11 cellular contexts compared by ENCODE assay signal in the genomic region with DNA sequence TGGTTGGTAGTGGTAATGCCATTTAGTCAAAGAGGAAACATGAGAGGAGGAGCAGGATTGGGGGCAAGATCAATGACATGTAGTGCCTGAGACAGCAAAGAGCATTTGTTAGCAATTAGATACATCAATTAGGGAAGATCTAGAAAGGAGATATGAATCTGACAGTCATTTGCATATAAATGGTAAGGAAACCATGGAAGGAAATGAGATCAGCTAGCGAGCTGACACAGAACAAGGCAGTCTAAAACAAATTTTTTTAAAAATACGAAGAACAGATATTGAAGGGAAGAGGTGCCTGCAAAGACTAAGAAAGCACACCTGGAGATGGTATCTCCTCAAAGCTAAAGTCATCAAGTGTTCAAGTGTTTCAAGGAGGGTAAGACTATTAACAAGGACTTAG. TPM values are rescaled to one million over a fixed set of nuclear protein-coding genes. Genes with fewer than 3 reads are reported as not detected.
DNase-seq lines count a peak whose midpoint lies in the region; ATAC-seq and TF ChIP-seq lines count a peak whose summit lies in the region.
"Had no signal": no experiment of that assay in that cellular context is flagged by ENCODE, and none has a peak within 500 bp of the region (broad histone marks: within the 10 kb centered on the region; RNA-seq: fewer than 3 reads in every experiment).

No MANE protein-coding gene starts in this region.

- CTCF ChIA-PET in T-cell (lab: Charles Lee) = interaction anchor here (1.2 to 1.7 kb wide), 2 partner anchors 29 to 125 kb away, joined by 3 to 6 read pairs; no protein-coding TSS in a partner anchor

- no peak for TF ChIP-seq CTCF in spleen (IDR thresholded peaks at IDR 0.05 in 8 of 11, conservative IDR thresholded peaks at IDR 0.05 in 3 of 11)
- TF ChIP-seq CTCF in WERI-Rb-1 (IDR thresholded peaks at IDR 0.05; ENCODE audit: low read depth, low read length) = no peak
- TF ChIP-seq CTCF in gastroesophageal sphincter (IDR thresholded peaks at IDR 0.05) = no peak

- H3K27ac ChIP-seq in effector memory CD4-positive, alpha-beta T cell (ENCODE audit: insufficient read depth, low read length, poor library complexity, severe bottlenecking) = peak overlapping the region; percentile 19
- peak overlapping the region in 7 of 8 donors; percentile 11 to 100 (median 74) for H3K27ac ChIP-seq in spleen
- H3K27ac ChIP-seq in WERI-Rb-1 = no peak overlapping the region
- H3K27ac ChIP-seq in gastroesophageal sphincter = no peak overlapping the region

- no peaks in the 10 kb centered on the region for H3K27me3 ChIP-seq in effector memory CD4-positive, alpha-beta T cell (replicated peaks; ENCODE audit: control insufficient read depth, insufficient read depth, low read length, poor library complexity, severe bottlenecking)
- H3K27me3 ChIP-seq in spleen (replicated peaks in 1 of 7) (no peaks in the 10 kb centered on the region), WERI-Rb-1 (ENCODE audit: insufficient read depth, low read depth, severe bottlenecking) (no peaks in the 10 kb centered on the region), gastroesophageal sphincter (no peaks in the 10 kb centered on the region)

- no peaks in the 10 kb centered on the region for H3K27me3 Mint-ChIP-seq in activated T-cell treated with anti-CD3 and anti-CD28 coated beads, Interleukin-2, amount 50 U/mL, for 72 hours (ENCODE audit: low read depth)
- no peaks in the 10 kb centered on the region for H3K27me3 Mint-ChIP-seq in T-cell

- WGBS in spleen, 5 donors = 16 to 38% (median 27%) methylated on average over 2 of the region's 2 CpGs
- WGBS in gastroesophageal sphincter (ENCODE audit: low coverage in 1 of 2), 2 donors = 71 to 81% methylated on average over 1 to 2 of the region's 2 CpGs

- ATAC-seq in activated T-cell treated with anti-CD3 and anti-CD28 coated beads, Interleukin-2, amount 50 U/mL, for 72 hours (replicated peaks in 1 of 2) = no peak
- ATAC-seq in T-cell (replicated peaks in 1 of 4) = no peak
- no peak for ATAC-seq in gastroesophageal sphincter
- no peak for ATAC-seq in GM21576 (IDR thresholded peaks at IDR 0.05; ENCODE audit: unreplicated experiment)

- peaks cover 45% of the 10 kb centered on the region for H3K4me1 Mint-ChIP-seq in activated T-cell treated with anti-CD3 and anti-CD28 coated beads, Interleukin-2, amount 50 U/mL, for 72 hours (ENCODE audit: low read depth)
- peaks cover 32 to 42% (median 41%) of the 10 kb centered on the region in 3 donors for H3K4me1 Mint-ChIP-seq in T-cell

- peak overlapping the region; percentile 71 for H3K27ac Mint-ChIP-seq in activated T-cell treated with anti-CD3 and anti-CD28 coated beads, Interleukin-2, amount 50 U/mL, for 72 hours
- H3K27ac Mint-ChIP-seq in T-cell = peak overlapping the region; percentile 18 to 27

- TF ChIP-seq POLR2A in spleen (IDR thresholded peaks at IDR 0.05) = no peak
- TF ChIP-seq POLR2A in gastroesophageal sphincter (IDR thresholded peaks at IDR 0.05) = no peak

- POLR2A ChIA-PET in T-cell (lab: Charles Lee) = interaction anchor here (0.6 to 1.1 kb wide), 3 partner anchors 12 to 1047 kb away, joined by 5 to 8 read pairs (median 8); no protein-coding TSS in a partner anchor

- no peaks in the 10 kb centered on the region for H3K9me3 Mint-ChIP-seq in activated T-cell treated with anti-CD3 and anti-CD28 coated beads, Interleukin-2, amount 50 U/mL, for 72 hours
- H3K9me3 Mint-ChIP-seq in T-cell = no peaks in the 10 kb centered on the region

- intact Hi-C loops in spleen (cut with DNase I; ENCODE audit: low total_unique reads) = no loop called here

- no peak for TF ChIP-seq EP300 in gastroesophageal sphincter (IDR thresholded peaks at IDR 0.05)

- peaks cover 31% of the 10 kb centered on the region for H3K4me1 ChIP-seq in effector memory CD4-positive, alpha-beta T cell (ENCODE audit: control insufficient read depth, insufficient read depth, low read length, poor library complexity, severe bottlenecking)
- peaks cover 38 to 56% (median 48%) of the 10 kb centered on the region in 6 donors for H3K4me1 ChIP-seq in spleen
- H3K4me1 ChIP-seq in gastroesophageal sphincter = peaks cover 12 to 48% (median 17%) of the 10 kb centered on the region in 3 donors

- H3K9me3 ChIP-seq in effector memory CD4-positive, alpha-beta T cell (ENCODE audit: control insufficient read depth, low read length) = no peaks in the 10 kb centered on the region
- H3K9me3 ChIP-seq in spleen (no peaks in the 10 kb centered on the region), WERI-Rb-1 (ENCODE audit: severe bottlenecking) (peaks cover 11% of the 10 kb centered on the region), gastroesophageal sphincter (no peaks in the 10 kb centered on the region)

- H3K4me3 ChIP-seq in effector memory CD4-positive, alpha-beta T cell (ENCODE audit: insufficient read depth, low read depth, low read length, poor library complexity, severe bottlenecking) = no peak overlapping the region
- H3K4me3 ChIP-seq in spleen = peak overlapping the region in 5 of 8 donors; percentile 0 to 78 (median 8)
- no peak overlapping the region for H3K4me3 ChIP-seq in WERI-Rb-1 (ENCODE audit: low read depth, low read length)
- H3K4me3 ChIP-seq in gastroesophageal sphincter = no peak overlapping the region

- peaks cover 34% of the 10 kb centered on the region for H3K36me3 ChIP-seq in effector memory CD4-positive, alpha-beta T cell (ENCODE audit: control insufficient read depth, insufficient read depth, low read length)
- peaks cover 0 to 49% (median 41%) of the 10 kb centered on the region in 6 donors for H3K36me3 ChIP-seq in spleen
- H3K36me3 ChIP-seq in WERI-Rb-1 = peaks cover 29% of the 10 kb centered on the region
- peaks cover 9 to 46% of the 10 kb centered on the region in 2 donors for H3K36me3 ChIP-seq in gastroesophageal sphincter

- peak overlapping the region; percentile 34 to 76 for H3K4me3 Mint-ChIP-seq in activated T-cell treated with anti-CD3 and anti-CD28 coated beads, Interleukin-2, amount 50 U/mL, for 72 hours
- peak overlapping the region; percentile 21 to 57 (median 43) for H3K4me3 Mint-ChIP-seq in T-cell

- H3K36me3 Mint-ChIP-seq in activated T-cell treated with anti-CD3 and anti-CD28 coated beads, Interleukin-2, amount 50 U/mL, for 72 hours (ENCODE audit: insufficient read depth in 2 of 2) = peaks cover 18 to 38% of the 10 kb centered on the region in 2 donors
- H3K36me3 Mint-ChIP-seq in T-cell = peaks cover 49% of the 10 kb centered on the region

- DNase-seq in activated T-cell treated with anti-CD3 and anti-CD28 coated beads, Interleukin-2, amount 50 U/mL, for 72 hours = no peak
- DNase-seq in activated T-cell treated with anti-CD3 and anti-CD28 coated beads, Interleukin-2, amount 50 U/mL, for 48 hours = no peak
- DNase-seq in T-cell = no peak
- peak in 1 of 3 donors; percentile 2 for DNase-seq in effector memory CD4-positive, alpha-beta T cell
- no peak for DNase-seq in spleen
- DNase-seq in WERI-Rb-1 = no peak
- DNase-seq: NCI-H1436; stimulated activated CD4-positive, alpha-beta T cell treated with anti-CD3 and anti-CD28 coated beads, Interleukin-4, amount 100 ng/mL, for 24 hours; substantia nigra had no signal

RNA-seq across cellular contexts. Expression of a gene that starts 4.6 kb away (rescaled TPM):
- total RNA-seq in activated T-cell treated with anti-CD3 and anti-CD28 coated beads, Interleukin-2, amount 50 U/mL, for 72 hours = 10 to 100 TPM; 12.1 to 19.0 TPM
- 10 to 100 TPM; 27.0 to 36.3 (median 29.3) TPM for total RNA-seq in T-cell
- 10 to 100 TPM; 14.6 to 31.3 (median 25.4) TPM for total RNA-seq in spleen
- polyA plus RNA-seq in spleen = 1 to 10 TPM; 4.9 to 5.4 (median 5.0) TPM
- 10 to 100 TPM in 2 of 4 donors, 1 to 10 TPM in 2; 7.6 to 20.2 (median 13.5) TPM for total RNA-seq in gastroesophageal sphincter

RNA-seq across cellular contexts. Expression of a gene that starts 5.0 kb away (rescaled TPM):
- 10 to 100 TPM; 80.3 to 81.8 TPM for total RNA-seq in activated T-cell treated with anti-CD3 and anti-CD28 coated beads, Interleukin-2, amount 50 U/mL, for 72 hours
- total RNA-seq in T-cell (10 to 100 TPM; 24.7 to 32.4 (median 28.6) TPM), spleen (10 to 100 TPM; 28.6 to 38.8 (median 35.7) TPM), gastroesophageal sphincter (10 to 100 TPM; 30.7 to 39.1 (median 33.5) TPM)
- polyA plus RNA-seq in spleen = 10 to 100 TPM; 16.6 to 21.8 (median 17.7) TPM

RNA-seq across cellular contexts. Expression of a gene that starts 43.5 kb away (rescaled TPM):
- total RNA-seq in activated T-cell treated with anti-CD3 and anti-CD28 coated beads, Interleukin-2, amount 50 U/mL, for 72 hours = 10 to 100 TPM; 19.1 to 25.8 TPM
- total RNA-seq in T-cell (100 to 1,000 TPM in 3 of 5 donors, 10 to 100 TPM in 2; 96.0 to 160 (median 127) TPM), spleen (10 to 100 TPM; 50.3 to 75.6 (median 63.0) TPM), gastroesophageal sphincter (10 to 100 TPM in 1 of 4 donors, 1 to 10 TPM in 3; 4.9 to 12.3 (median 9.1) TPM)
- 10 to 100 TPM in 1 of 3 donors, 1 to 10 TPM in 2; 5.3 to 10.1 (median 6.1) TPM for polyA plus RNA-seq in spleen

Comparison
In these comparisons a context has a peak if more than half of its experiments do, and no peak if none do; other contexts are left out.
1. H3K27ac ChIP-seq: peak in effector memory CD4-positive, alpha-beta T cell (single experiment) and spleen (7 of 8); none in WERI-Rb-1 (single experiment) and gastroesophageal sphincter (0 of 4).
2. H3K4me3 ChIP-seq: peak in spleen (5 of 8); none in effector memory CD4-positive, alpha-beta T cell (single experiment), WERI-Rb-1 (single experiment) and gastroesophageal sphincter (0 of 2).